42 cellular contexts compared by ENCODE assay signal in the genomic region with DNA sequence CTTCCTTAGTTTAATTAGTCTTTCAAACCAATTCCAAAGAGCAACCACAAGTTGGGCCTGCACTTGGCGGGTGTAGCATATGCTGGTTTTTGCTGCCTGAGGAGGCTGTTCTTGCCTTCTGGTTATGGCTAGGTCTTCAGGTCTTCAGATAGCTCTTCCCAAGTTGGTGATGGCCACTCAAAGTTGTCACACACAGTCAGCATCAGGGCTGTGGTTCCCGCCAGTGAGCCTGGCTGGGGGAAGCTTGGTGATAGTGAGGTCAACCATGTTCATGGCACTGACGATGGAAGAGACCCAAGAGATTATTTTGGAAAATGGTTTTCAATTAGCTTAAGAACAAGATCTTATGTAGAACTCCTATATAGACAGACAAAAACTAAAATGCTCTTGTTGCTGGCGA. TPM values are rescaled to one million over a fixed set of nuclear protein-coding genes. Genes with fewer than 3 reads are reported as not detected.
"Had no signal": no experiment of that assay in that cellular context is flagged by ENCODE, and none has a peak within 500 bp of the region (broad histone marks: within the 10 kb centered on the region; RNA-seq: fewer than 3 reads in every experiment).

No MANE protein-coding gene starts in this region.

- DNase-seq: activated effector memory CD4-positive, alpha-beta T cell treated with anti-CD3 and anti-CD28 coated beads, Interleukin-2, amount 50 U/mL, for 16 hours; activated effector memory CD4-positive, alpha-beta T cell treated with Interleukin-2 at 50 U/mL for 16 hours; activated gamma-delta T cell; activated gamma-delta T cell treated with Interleukin-2 at 50 U/mL for 16 hours; activated naive CD4-positive, alpha-beta T cell; activated naive CD4-positive, alpha-beta T cell treated with anti-CD3 and anti-CD28 coated beads for 36 hours; activated naive CD4-positive, alpha-beta T cell treated with anti-CD3 and anti-CD28 coated beads, Interleukin-2, amount 10 ng/mL, durations not matched to agents 7 days and 5 days; activated naive CD4-positive, alpha-beta T cell treated with anti-CD3 and anti-CD28 coated beads, Interleukin-2, amount 50 U/mL, for 16 hours; activated naive CD4-positive, alpha-beta T cell treated with Interleukin-2 at 50 U/mL for 16 hours; activated naive CD8-positive, alpha-beta T cell treated with anti-CD3 and anti-CD28 coated beads for 36 hours; activated naive CD8-positive, alpha-beta T cell treated with anti-CD3 and anti-CD28 coated beads, Interleukin-2, amount 10 ng/mL, durations not matched to agents 7 days and 5 days; activated naive CD8-positive, alpha-beta T cell treated with anti-CD3 and anti-CD28 coated beads, Interleukin-2, amount 50 U/mL, for 24 hours; activated T-cell treated with anti-CD3 and anti-CD28 coated beads, Interleukin-2, amount 50 U/mL, for 1 hour; activated T-cell treated with anti-CD3 and anti-CD28 coated beads, Interleukin-2, amount 50 U/mL, for 24 hours; activated T-cell treated with anti-CD3 and anti-CD28 coated beads, Interleukin-2, amount 50 U/mL, for 4 hours; activated T-cell treated with anti-CD3 and anti-CD28 coated beads, Interleukin-2, amount 50 U/mL, for 48 hours; activated T-cell treated with anti-CD3 and anti-CD28 coated beads, Interleukin-2, amount 50 U/mL, for 72 hours; adrenal gland; amniotic stem cell; amygdala; anterior cingulate cortex; aorta; body of pancreas; brain microvascular endothelial cell; caudate nucleus; central memory CD4-positive, alpha-beta T cell; cerebellar nuclear complex had no signal

- H3K4me1 Mint-ChIP-seq: activated naive CD4-positive, alpha-beta T cell treated with anti-CD3 and anti-CD28 coated beads, Interleukin-2, amount 10 ng/mL, durations not matched to agents 7 days and 5 days; activated naive CD4-positive, alpha-beta T cell treated with anti-CD3 and anti-CD28 coated beads, Interleukin-2, amount 50 U/mL, for 24 hours; activated naive CD8-positive, alpha-beta T cell treated with anti-CD3 and anti-CD28 coated beads for 36 hours; activated naive CD8-positive, alpha-beta T cell treated with anti-CD3 and anti-CD28 coated beads, Interleukin-2, amount 10 ng/mL, durations not matched to agents 7 days and 5 days; activated naive CD8-positive, alpha-beta T cell treated with anti-CD3 and anti-CD28 coated beads, Interleukin-2, amount 50 U/mL, for 24 hours; activated T-helper 17 cell treated with anti-CD3 and anti-CD28 coated beads, Interleukin-2, amount 50 U/mL, for 72 hours; brain; central memory CD8-positive, alpha-beta T cell had no signal

- H3K4me3 Mint-ChIP-seq: activated naive CD4-positive, alpha-beta T cell treated with anti-CD3 and anti-CD28 coated beads for 36 hours; activated naive CD4-positive, alpha-beta T cell treated with anti-CD3 and anti-CD28 coated beads, Interleukin-2, amount 10 ng/mL, durations not matched to agents 7 days and 5 days; activated naive CD4-positive, alpha-beta T cell treated with anti-CD3 and anti-CD28 coated beads, Interleukin-2, amount 50 U/mL, for 24 hours; activated naive CD8-positive, alpha-beta T cell; activated naive CD8-positive, alpha-beta T cell treated with anti-CD3 and anti-CD28 coated beads for 36 hours; activated naive CD8-positive, alpha-beta T cell treated with anti-CD3 and anti-CD28 coated beads, Interleukin-2, amount 10 ng/mL, durations not matched to agents 7 days and 5 days; activated naive CD8-positive, alpha-beta T cell treated with anti-CD3 and anti-CD28 coated beads, Interleukin-2, amount 50 U/mL, for 24 hours; activated T-cell treated with anti-CD3 and anti-CD28 coated beads, Interleukin-2, amount 50 U/mL, for 24 hours; activated T-cell treated with anti-CD3 and anti-CD28 coated beads, Interleukin-2, amount 50 U/mL, for 4 hours; activated T-cell treated with anti-CD3 and anti-CD28 coated beads, Interleukin-2, amount 50 U/mL, for 72 hours; activated T-helper 1 cell treated with anti-CD3 and anti-CD28 coated beads, Interleukin-12 subunit alpha, Interleukin-12 subunit beta, Interleukin-2, Interleukin-4 antibody, amounts not matched to agents 30 ng/mL and 10 ng/mL and 1 ng/mL, durations not matched to agents 14 hours and 24 hours and 36 hours; activated T-helper 17 cell treated with anti-CD3 and anti-CD28 coated beads, Interleukin-2, amount 50 U/mL, for 72 hours; brain; central memory CD8-positive, alpha-beta T cell had no signal

- H3K9me3 Mint-ChIP-seq: activated naive CD4-positive, alpha-beta T cell treated with anti-CD3 and anti-CD28 coated beads for 36 hours; activated naive CD4-positive, alpha-beta T cell treated with anti-CD3 and anti-CD28 coated beads, Interleukin-2, amount 10 ng/mL, durations not matched to agents 7 days and 5 days; activated naive CD4-positive, alpha-beta T cell treated with anti-CD3 and anti-CD28 coated beads, Interleukin-2, amount 50 U/mL, for 24 hours; activated naive CD4-positive, alpha-beta T cell treated with anti-CD3 and anti-CD28 coated beads, Interleukin-2, amount 50 U/mL, for 72 hours; activated naive CD8-positive, alpha-beta T cell treated with anti-CD3 and anti-CD28 coated beads for 36 hours; activated naive CD8-positive, alpha-beta T cell treated with anti-CD3 and anti-CD28 coated beads, Interleukin-2, amount 10 ng/mL, durations not matched to agents 7 days and 5 days; activated naive CD8-positive, alpha-beta T cell treated with anti-CD3 and anti-CD28 coated beads, Interleukin-2, amount 50 U/mL, for 24 hours; activated T-cell treated with anti-CD3 and anti-CD28 coated beads, Interleukin-2, amount 50 U/mL, for 24 hours; activated T-cell treated with anti-CD3 and anti-CD28 coated beads, Interleukin-2, amount 50 U/mL, for 4 hours; activated T-cell treated with anti-CD3 and anti-CD28 coated beads, Interleukin-2, amount 50 U/mL, for 72 hours; activated T-helper 1 cell treated with anti-CD3 and anti-CD28 coated beads, Interleukin-12 subunit alpha, Interleukin-12 subunit beta, Interleukin-2, Interleukin-4 antibody, amounts not matched to agents 30 ng/mL and 10 ng/mL and 1 ng/mL, durations not matched to agents 14 hours and 24 hours and 36 hours; activated T-helper 17 cell treated with anti-CD3 and anti-CD28 coated beads, Interleukin-2, amount 50 U/mL, for 72 hours; activated T-helper 2 cell treated with anti-CD3 and anti-CD28 coated beads, Interferon-gamma antibody, Interleukin-2, Interleukin-4, amounts not matched to agents 10 μg/mL and 5 μg/mL and 100 μg/mL, durations not matched to agents 14 hours and 24 hours and 36 hours; brain; central memory CD8-positive, alpha-beta T cell had no signal

- H3K27ac Mint-ChIP-seq: activated naive CD4-positive, alpha-beta T cell treated with anti-CD3 and anti-CD28 coated beads for 36 hours; activated naive CD4-positive, alpha-beta T cell treated with anti-CD3 and anti-CD28 coated beads, Interleukin-2, amount 10 ng/mL, durations not matched to agents 7 days and 5 days; activated naive CD4-positive, alpha-beta T cell treated with anti-CD3 and anti-CD28 coated beads, Interleukin-2, amount 50 U/mL, for 24 hours; activated naive CD4-positive, alpha-beta T cell treated with anti-CD3 and anti-CD28 coated beads, Interleukin-2, amount 50 U/mL, for 72 hours; activated naive CD8-positive, alpha-beta T cell; activated naive CD8-positive, alpha-beta T cell treated with anti-CD3 and anti-CD28 coated beads for 36 hours; activated naive CD8-positive, alpha-beta T cell treated with anti-CD3 and anti-CD28 coated beads, Interleukin-2, amount 10 ng/mL, durations not matched to agents 7 days and 5 days; activated naive CD8-positive, alpha-beta T cell treated with anti-CD3 and anti-CD28 coated beads, Interleukin-2, amount 50 U/mL, for 24 hours; activated T-cell treated with anti-CD3 and anti-CD28 coated beads, Interleukin-2, amount 50 U/mL, for 24 hours; activated T-cell treated with anti-CD3 and anti-CD28 coated beads, Interleukin-2, amount 50 U/mL, for 72 hours; activated T-helper 1 cell treated with anti-CD3 and anti-CD28 coated beads, Interleukin-12 subunit alpha, Interleukin-12 subunit beta, Interleukin-2, Interleukin-4 antibody, amounts not matched to agents 30 ng/mL and 10 ng/mL and 1 ng/mL, durations not matched to agents 14 hours and 24 hours and 36 hours; activated T-helper 17 cell treated with anti-CD3 and anti-CD28 coated beads, Interleukin-2, amount 50 U/mL, for 72 hours; activated T-helper 2 cell treated with anti-CD3 and anti-CD28 coated beads, Interferon-gamma antibody, Interleukin-2, Interleukin-4, amounts not matched to agents 10 μg/mL and 5 μg/mL and 100 μg/mL, durations not matched to agents 14 hours and 24 hours and 36 hours had no signal

- H3K27me3 Mint-ChIP-seq: activated naive CD4-positive, alpha-beta T cell treated with anti-CD3 and anti-CD28 coated beads, Interleukin-2, amount 10 ng/mL, durations not matched to agents 7 days and 5 days; activated naive CD8-positive, alpha-beta T cell treated with anti-CD3 and anti-CD28 coated beads, Interleukin-2, amount 50 U/mL, for 24 hours had no signal

- H3K36me3 Mint-ChIP-seq: activated naive CD4-positive, alpha-beta T cell treated with anti-CD3 and anti-CD28 coated beads, Interleukin-2, amount 10 ng/mL, durations not matched to agents 7 days and 5 days; activated naive CD4-positive, alpha-beta T cell treated with anti-CD3 and anti-CD28 coated beads, Interleukin-2, amount 50 U/mL, for 24 hours; activated naive CD4-positive, alpha-beta T cell treated with anti-CD3 and anti-CD28 coated beads, Interleukin-2, amount 50 U/mL, for 72 hours; activated naive CD8-positive, alpha-beta T cell; activated naive CD8-positive, alpha-beta T cell treated with anti-CD3 and anti-CD28 coated beads for 36 hours; activated naive CD8-positive, alpha-beta T cell treated with anti-CD3 and anti-CD28 coated beads, Interleukin-2, amount 10 ng/mL, durations not matched to agents 7 days and 5 days; brain had no signal

RNA-seq across cellular contexts. Expression of a gene that starts 18.8 kb away (rescaled TPM):
- total RNA-seq: activated naive CD4-positive, alpha-beta T cell treated with anti-CD3 and anti-CD28 coated beads for 36 hours; activated naive CD4-positive, alpha-beta T cell treated with anti-CD3 and anti-CD28 coated beads, Interleukin-2, amount 50 U/mL, for 72 hours; activated naive CD8-positive, alpha-beta T cell treated with anti-CD3 and anti-CD28 coated beads for 36 hours; activated naive CD8-positive, alpha-beta T cell treated with anti-CD3 and anti-CD28 coated beads, Interleukin-2, amount 10 ng/mL, durations not matched to agents 7 days and 5 days; activated T-cell treated with anti-CD3 and anti-CD28 coated beads, Interleukin-2, amount 50 U/mL, for 4 hours; activated T-cell treated with anti-CD3 and anti-CD28 coated beads, Interleukin-2, amount 50 U/mL, for 72 hours; activated T-helper 1 cell treated with anti-CD3 and anti-CD28 coated beads, Interleukin-12 subunit alpha, Interleukin-12 subunit beta, Interleukin-2, Interleukin-4 antibody, amounts not matched to agents 30 ng/mL and 10 ng/mL and 1 ng/mL, durations not matched to agents 14 hours and 24 hours and 36 hours; activated T-helper 17 cell treated with anti-CD3 and anti-CD28 coated beads, Interleukin-2, amount 50 U/mL, for 72 hours; activated T-helper 2 cell treated with anti-CD3 and anti-CD28 coated beads, Interferon-gamma antibody, Interleukin-2, Interleukin-4, amounts not matched to agents 10 μg/mL and 5 μg/mL and 100 μg/mL, durations not matched to agents 14 hours and 24 hours and 36 hours; adrenal gland; aorta; ascending aorta; astrocyte; body of pancreas; breast epithelium; bronchial epithelial cell; cardiac muscle cell; cardiac septum; chondrocyte had no signal
